Comparison of ENCODE assay signal across 8 cellular contexts in genomic region chr9:128098936-128099931, GRCh38. TPM values are rescaled to one million over a fixed set of nuclear protein-coding genes. Genes with fewer than 3 reads are reported as not detected.
DNase-seq lines count a peak whose midpoint lies in the region; ATAC-seq lines count a peak whose summit lies in the region.

No MANE protein-coding gene starts in this region.

- peak overlapping the region; percentile 93 for H3K9ac ChIP-seq in GM23248

- H3K4me1 ChIP-seq in GM23248 (ENCODE audit: insufficient read depth), result peaks cover 28% of the 10 kb centered on the region

- DNase-seq in GM23248, result peak; percentile 67
- no peak for DNase-seq in activated naive CD8-positive, alpha-beta T cell treated with anti-CD3 and anti-CD28 coated beads, Interleukin-2, amount 10 ng/mL, durations not matched to agents 7 days and 5 days
- DNase-seq in hepatic stellate cell (ENCODE audit: low spot score), result peak; percentile 51
- DNase-seq in skeletal muscle cell (ENCODE audit: low read depth), result no peak
- no peak for DNase-seq in SKM-1 treated with dmso at 0.1 percent for 144 hours (lab: John Stamatoyannopoulos, UW; ENCODE audit: unreplicated experiment)
- no peak for DNase-seq in middle frontal gyrus (ENCODE audit: extremely low spot score, low spot score)
- no peak for DNase-seq in medulla oblongata (ENCODE audit: extremely low spot score)

- peaks cover 54% of the 10 kb centered on the region for H3K4me1 Mint-ChIP-seq in activated naive CD8-positive, alpha-beta T cell treated with anti-CD3 and anti-CD28 coated beads, Interleukin-2, amount 10 ng/mL, durations not matched to agents 7 days and 5 days

- WGBS in GM23248 (ENCODE audit: low coverage in 1 of 2, low lambda C conversion rate in 2 of 2, missing lambda C conversion rate in 2 of 2), 2 experiments, result 36 to 42% methylated on average over 23 to 24 of the region's 24 CpGs

- no peaks in the 10 kb centered on the region for H3K27me3 ChIP-seq in GM23248 (replicated peaks; ENCODE audit: insufficient read depth)

- peaks cover 17% of the 10 kb centered on the region; the same call in 1 of the 2 replicates for H3K36me3 ChIP-seq in GM23248 (ENCODE audit: low read depth)

- ATAC-seq in activated naive CD8-positive, alpha-beta T cell treated with anti-CD3 and anti-CD28 coated beads, Interleukin-2, amount 10 ng/mL, durations not matched to agents 7 days and 5 days (ENCODE audit: low read depth), result no peak
- no peak for ATAC-seq in HG02852 (IDR thresholded peaks at IDR 0.05; ENCODE audit: unreplicated experiment)

- no peaks in the 10 kb centered on the region for H3K9me2 ChIP-seq in GM23248 (ENCODE audit: insufficient read depth)

- peaks cover 34% of the 10 kb centered on the region for H3F3A ChIP-seq in GM23248 (ENCODE audit: insufficient read depth)

- in situ Hi-C loops in GM23248 (cut with MboI), result no loop called here

- H3K4me3 ChIP-seq in GM23248 (peak overlapping the region; percentile 75), skeletal muscle cell (ENCODE audit: low read depth, low read length) (peak overlapping the region; percentile 57)

- H4K20me1 ChIP-seq in GM23248 (ENCODE audit: insufficient read depth), result no peaks in the 10 kb centered on the region

- H3K27ac ChIP-seq in GM23248, result peak overlapping the region; percentile 97

- peaks cover 73% of the 10 kb centered on the region for H3K79me2 ChIP-seq in GM23248 (ENCODE audit: insufficient read depth)

- peaks cover 19% of the 10 kb centered on the region for H3K36me3 Mint-ChIP-seq in activated naive CD8-positive, alpha-beta T cell treated with anti-CD3 and anti-CD28 coated beads, Interleukin-2, amount 10 ng/mL, durations not matched to agents 7 days and 5 days

- peak overlapping the region; percentile 37 for H3K4me3 Mint-ChIP-seq in activated naive CD8-positive, alpha-beta T cell treated with anti-CD3 and anti-CD28 coated beads, Interleukin-2, amount 10 ng/mL, durations not matched to agents 7 days and 5 days

- H2AFZ ChIP-seq in GM23248, result peak overlapping the region; percentile 16; the same call in 1 of the 2 replicates

- peak overlapping the region; percentile 96 for H3K4me2 ChIP-seq in GM23248 (ENCODE audit: unreplicated experiment)

- no peaks in the 10 kb centered on the region for H3K9me3 Mint-ChIP-seq in activated naive CD8-positive, alpha-beta T cell treated with anti-CD3 and anti-CD28 coated beads, Interleukin-2, amount 10 ng/mL, durations not matched to agents 7 days and 5 days

- no peaks in the 10 kb centered on the region for H3K27me3 Mint-ChIP-seq in activated naive CD8-positive, alpha-beta T cell treated with anti-CD3 and anti-CD28 coated beads, Interleukin-2, amount 10 ng/mL, durations not matched to agents 7 days and 5 days

- no peaks in the 10 kb centered on the region for H3K9me3 ChIP-seq in GM23248 (ENCODE audit: low read depth)

- H3K27ac Mint-ChIP-seq in activated naive CD8-positive, alpha-beta T cell treated with anti-CD3 and anti-CD28 coated beads, Interleukin-2, amount 10 ng/mL, durations not matched to agents 7 days and 5 days, result peak overlapping the region; percentile 56

- POLR2A ChIA-PET in activated naive CD8-positive, alpha-beta T cell treated with anti-CD3 and anti-CD28 coated beads, Interleukin-2, amount 10 ng/mL, durations not matched to agents 7 days and 5 days (lab: Charles Lee), result interaction anchor here (0.9 to 1.1 kb wide), 3 partner anchors 12 to 30 kb away, joined by 3 to 4 read pairs (median 3); no protein-coding TSS in a partner anchor

RNA-seq across cellular contexts. Expression of gene PTGES2, which starts 28.3 kb away (rescaled TPM):
- total RNA-seq in GM23248 (2014; rRNA removed; shearing (Covaris generic)), result 68.6 and 68.9 TPM in 2 replicates
- 63.3 and 70.3 TPM in 2 replicates for polyA plus RNA-seq in GM23248 (2016; fragmentation: Nextera tagmentation; extraction: Ambion mirVana)
- total RNA-seq in activated naive CD8-positive, alpha-beta T cell treated with anti-CD3 and anti-CD28 coated beads, Interleukin-2, amount 10 ng/mL, durations not matched to agents 7 days and 5 days, result 10 to 100 TPM; 51.8 to 53.2 TPM

RNA-seq across cellular contexts. Expression of gene SLC25A25, which starts 31.2 kb away (rescaled TPM):
- total RNA-seq in GM23248 (2014; rRNA removed; shearing (Covaris generic)), result 17.6 and 20.2 TPM in 2 replicates
- polyA plus RNA-seq in GM23248 (2016; fragmentation: Nextera tagmentation; extraction: Ambion mirVana), result 7.5 and 8.2 TPM in 2 replicates
- 10 to 100 TPM; 21.2 to 21.8 TPM for total RNA-seq in activated naive CD8-positive, alpha-beta T cell treated with anti-CD3 and anti-CD28 coated beads, Interleukin-2, amount 10 ng/mL, durations not matched to agents 7 days and 5 days

RNA-seq across cellular contexts. Expression of gene NAIF1, which starts 32.1 kb away (rescaled TPM):
- total RNA-seq in GM23248 (2014; rRNA removed; shearing (Covaris generic)), result 5.6 and 9.5 TPM in 2 replicates
- 4.8 and 8.9 TPM in 2 replicates for polyA plus RNA-seq in GM23248 (2016; fragmentation: Nextera tagmentation; extraction: Ambion mirVana)
- total RNA-seq in activated naive CD8-positive, alpha-beta T cell treated with anti-CD3 and anti-CD28 coated beads, Interleukin-2, amount 10 ng/mL, durations not matched to agents 7 days and 5 days, result 10 to 100 TPM; 11.8 to 13.2 TPM

RNA-seq across cellular contexts. Expression of gene LCN2, which starts 50.0 kb away (rescaled TPM):
- not detected in 2 replicates for total RNA-seq in GM23248 (2014; rRNA removed; shearing (Covaris generic))
- polyA plus RNA-seq in GM23248 (2016; fragmentation: Nextera tagmentation; extraction: Ambion mirVana), result not detected in 2 replicates
- not detected for total RNA-seq in activated naive CD8-positive, alpha-beta T cell treated with anti-CD3 and anti-CD28 coated beads, Interleukin-2, amount 10 ng/mL, durations not matched to agents 7 days and 5 days

Comparison
In these comparisons a context has a peak if more than half of its experiments do, and no peak if none do; other contexts are left out.
1. DNase-seq: peak in GM23248 (single experiment) and hepatic stellate cell (single experiment); none in activated naive CD8-positive, alpha-beta T cell treated with anti-CD3 and anti-CD28 coated beads, Interleukin-2, amount 10 ng/mL, durations not matched to agents 7 days and 5 days (single experiment), skeletal muscle cell (single experiment), SKM-1 treated with dmso at 0.1 percent for 144 hours (single experiment), middle frontal gyrus (single experiment) and medulla oblongata (single experiment).